ENCODE assay signal across 8 cellular contexts in the genomic region with DNA sequence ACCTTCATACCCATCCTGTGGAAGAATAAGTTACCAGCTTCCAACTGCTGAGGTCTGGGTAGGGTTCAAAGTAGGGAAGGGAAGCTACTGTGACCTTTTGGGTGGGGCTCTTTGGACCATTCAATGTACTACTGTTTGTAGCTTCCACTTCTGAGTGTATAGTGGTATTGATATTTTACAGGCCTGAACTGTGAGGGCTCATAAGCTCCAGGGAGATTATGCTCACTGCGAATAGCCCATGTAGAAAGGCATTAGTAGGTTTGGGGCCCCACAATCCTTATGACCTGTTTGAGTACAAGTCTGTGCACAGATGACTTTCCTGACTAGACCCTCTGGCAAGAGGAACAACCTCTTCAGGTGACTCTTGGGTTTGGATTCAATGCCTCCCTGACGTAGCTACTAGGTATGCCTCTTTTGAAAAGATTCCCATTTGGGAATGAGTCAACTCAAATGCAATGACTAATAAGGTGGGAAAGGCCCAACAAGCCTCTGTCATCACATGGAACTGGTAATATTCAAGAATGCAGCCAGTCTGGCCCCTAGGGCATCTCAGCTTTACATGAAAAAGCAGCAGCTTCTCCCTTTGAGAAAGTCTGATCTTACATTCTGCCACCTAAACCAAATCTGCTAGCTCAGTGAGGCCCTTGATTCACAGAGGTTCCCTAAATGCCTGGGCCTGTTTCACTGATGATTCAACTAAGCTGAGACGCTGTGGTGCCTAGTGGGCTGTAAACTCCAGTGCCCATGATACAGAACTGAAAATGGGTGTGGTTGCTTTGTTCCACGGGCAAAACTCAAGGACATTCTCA.
A peak's percentile ranks its signal among the peaks of the same experiment; 100 is the strongest.
DNase-seq lines count a peak whose midpoint lies in the region; ATAC-seq and TF ChIP-seq lines count a peak whose summit lies in the region.

No MANE protein-coding gene starts in this region.

- H3K36me3 ChIP-seq in BJ (ENCODE audit: control insufficient read depth, insufficient read depth, low read length): no peaks in the 10 kb centered on the region

- DNase-seq in BJ (ENCODE audit: low read depth): peak; percentile 84
- DNase-seq in activated naive CD4-positive, alpha-beta T cell treated with anti-CD3 and anti-CD28 coated beads, Interleukin-2, amount 50 U/mL, for 72 hours (ENCODE audit: low spot score in 2 of 2): peak in 1 of 2 donors; percentile 15
- peak; percentile 81 for DNase-seq in kidney glomerular epithelial cell (lab: John Stamatoyannopoulos, UW)
- DNase-seq in NK-92 treated with Interleukin-12 subunit alpha and Interleukin-12 subunit beta, amount 100 ng/mL, for 24 hours (lab: John Stamatoyannopoulos, UW): no peak
- no peak for DNase-seq in NCI-H1092 treated with DMSO at 0.1 percent for 48 hours (lab: John Stamatoyannopoulos, UW)
- DNase-seq in SHP77 treated with DMSO at 0.1 percent for 48 hours (lab: John Stamatoyannopoulos, UW): no peak

- ATAC-seq in GM19025 (IDR thresholded peaks at IDR 0.05; ENCODE audit: low read depth, unreplicated experiment) (peak; percentile 54), HG03432 (IDR thresholded peaks at IDR 0.05; ENCODE audit: unreplicated experiment) (peak; percentile 79)
- peak; percentile 67 to 82 for ATAC-seq in activated naive CD4-positive, alpha-beta T cell treated with anti-CD3 and anti-CD28 coated beads, Interleukin-2, amount 50 U/mL, for 72 hours

- POLR2A ChIA-PET in BJ (lab: Charles Lee): interaction anchor here (0.6 kb wide), 1 partner anchor 17 kb away, joined by 3 read pairs; no protein-coding TSS in a partner anchor

- H3K9me3 Mint-ChIP-seq in activated naive CD4-positive, alpha-beta T cell treated with anti-CD3 and anti-CD28 coated beads, Interleukin-2, amount 50 U/mL, for 72 hours: peaks cover 0 to 2% of the 10 kb centered on the region in 2 donors

- no peak overlapping the region for H3K4me3 ChIP-seq in BJ (ENCODE audit: low read depth, low read length)

- peaks cover 0 to 4% of the 10 kb centered on the region in 2 donors for H3K36me3 Mint-ChIP-seq in activated naive CD4-positive, alpha-beta T cell treated with anti-CD3 and anti-CD28 coated beads, Interleukin-2, amount 50 U/mL, for 72 hours

- peak overlapping the region; percentile 31 to 86 for H3K27ac Mint-ChIP-seq in activated naive CD4-positive, alpha-beta T cell treated with anti-CD3 and anti-CD28 coated beads, Interleukin-2, amount 50 U/mL, for 72 hours

- H3K27me3 ChIP-seq in BJ (ENCODE audit: control insufficient read depth, insufficient read depth, low read length): no peaks in the 10 kb centered on the region

- CTCF ChIA-PET in BJ (lab: Yijun Ruan, JAX): interaction anchor here (0.5 to 1.2 kb wide), 6 partner anchors 13 to 589 kb away, joined by 3 read pairs; no protein-coding TSS in a partner anchor

- TF ChIP-seq CTCF in BJ (IDR thresholded peaks at IDR 0.05; ENCODE audit: insufficient read depth, low read depth, low read length): no peak

Comparison
In these comparisons a context has a peak if more than half of its experiments do, and no peak if none do; other contexts are left out.
1. DNase-seq: peak in BJ (single experiment) and kidney glomerular epithelial cell (single experiment); none in NK-92 treated with Interleukin-12 subunit alpha and Interleukin-12 subunit beta, amount 100 ng/mL, for 24 hours (single experiment), NCI-H1092 treated with DMSO at 0.1 percent for 48 hours (single experiment) and SHP77 treated with DMSO at 0.1 percent for 48 hours (single experiment).
2. Peak in every context shown above with its lines, with median percentiles within 50 percentile points of each other: ATAC-seq.